ENCODE assay signal across 16 cellular contexts in the genomic region with DNA sequence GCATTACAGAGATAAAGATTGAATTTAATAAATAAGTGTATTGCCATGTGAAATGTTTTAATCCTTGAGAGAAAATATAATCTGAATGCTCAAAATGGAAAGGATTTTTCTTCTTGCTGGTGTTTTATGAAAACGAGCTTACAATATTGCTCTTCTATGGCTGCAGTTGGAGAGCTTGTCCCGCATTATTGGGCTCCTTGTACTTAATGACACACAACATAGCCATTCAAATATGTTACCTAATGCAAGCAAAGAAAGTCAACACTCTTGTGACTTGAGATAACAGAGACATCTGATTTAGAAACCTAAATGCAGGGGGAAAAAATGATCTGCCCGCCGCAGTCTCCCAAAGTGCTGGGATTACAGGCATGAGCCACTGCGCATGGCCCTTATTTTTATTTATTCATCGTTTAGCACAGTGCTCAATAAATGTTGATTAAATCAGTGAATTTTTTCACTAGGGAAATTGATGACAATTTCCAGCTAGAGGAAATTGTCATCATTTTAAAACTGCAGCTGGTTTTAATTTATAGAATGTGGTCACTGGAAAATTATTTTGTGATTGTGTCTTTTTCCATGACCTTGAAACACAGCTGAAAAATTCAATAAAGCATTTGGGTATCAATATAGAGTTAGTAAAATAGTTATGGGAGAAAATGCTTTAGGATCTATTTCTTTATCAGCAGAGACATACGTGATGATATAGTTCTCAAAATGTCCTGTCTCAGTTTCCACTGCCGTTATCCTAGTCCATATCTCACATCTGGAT. TPM values are rescaled to one million over a fixed set of nuclear protein-coding genes. Genes with fewer than 3 reads are reported as not detected.
DNase-seq lines count a peak whose midpoint lies in the region; ATAC-seq and TF ChIP-seq lines count a peak whose summit lies in the region.
"Had no signal": no experiment of that assay in that cellular context is flagged by ENCODE, and none has a peak within 500 bp of the region (broad histone marks: within the 10 kb centered on the region; RNA-seq: fewer than 3 reads in every experiment).

No MANE protein-coding gene starts in this region.

- TF ChIP-seq POLR2A in gastroesophageal sphincter (IDR thresholded peaks at IDR 0.05) (no peak), Peyer's patch (IDR thresholded peaks at IDR 0.05) (no peak)

- H3K36me3 ChIP-seq in GM23248 (ENCODE audit: low read depth) (no peaks in the 10 kb centered on the region), SK-N-MC (ENCODE audit: insufficient read depth, low read length) (peaks cover 4% of the 10 kb centered on the region), gastroesophageal sphincter (no peaks in the 10 kb centered on the region), smooth muscle cell (ENCODE audit: low read depth) (no peaks in the 10 kb centered on the region), Peyer's patch (no peaks in the 10 kb centered on the region)

- H3K79me2 ChIP-seq in GM23248 (ENCODE audit: insufficient read depth) (peaks cover 22% of the 10 kb centered on the region), smooth muscle cell (ENCODE audit: low read depth) (peaks cover 23% of the 10 kb centered on the region)

- H3F3A ChIP-seq in GM23248 (ENCODE audit: insufficient read depth) (peaks cover 28% of the 10 kb centered on the region; the same call in 1 of the 2 replicates), smooth muscle cell (ENCODE audit: low read depth) (peaks cover 8% of the 10 kb centered on the region)

- H4K20me1 ChIP-seq in GM23248 (ENCODE audit: insufficient read depth): no peaks in the 10 kb centered on the region
- peaks cover 18% of the 10 kb centered on the region for H4K20me1 ChIP-seq in smooth muscle cell (ENCODE audit: low read depth)

- H3K9me3 ChIP-seq in GM23248 (ENCODE audit: low read depth) (no peaks in the 10 kb centered on the region), SK-N-MC (ENCODE audit: low read depth, low read length) (no peaks in the 10 kb centered on the region), gastroesophageal sphincter (no peaks in the 10 kb centered on the region), smooth muscle cell (replicated peaks; ENCODE audit: low read depth) (no peaks in the 10 kb centered on the region), Peyer's patch (no peaks in the 10 kb centered on the region)

- intact Hi-C loops in posterior cingulate gyrus (cut with DNase I): no loop called here

- WGBS in GM23248 (ENCODE audit: low coverage in 1 of 2, low lambda C conversion rate in 2 of 2, missing lambda C conversion rate in 2 of 2), 2 experiments: 43 to 49% methylated on average over 8 of the region's 8 CpGs
- 74 to 85% methylated on average over 8 of the region's 8 CpGs for WGBS in gastroesophageal sphincter (ENCODE audit: low coverage in 1 of 2), 2 donors
- WGBS in smooth muscle cell (ENCODE audit: low lambda C conversion rate): 38% methylated on average over 8 of the region's 8 CpGs

- H3K27ac ChIP-seq in GM23248 (peak overlapping the region; percentile 77), SK-N-MC (peak overlapping the region; percentile 82), gastroesophageal sphincter (peak overlapping the region; percentile 52 to 95 (median 93)), smooth muscle cell (ENCODE audit: low read depth) (peak overlapping the region; percentile 81), Peyer's patch (peak overlapping the region in 1 of 4 donors; percentile 93)

- in situ Hi-C loops in GM23248 (cut with MboI): no loop called here

- H3K27me3 ChIP-seq in GM23248 (replicated peaks; ENCODE audit: insufficient read depth): no peaks in the 10 kb centered on the region
- no peaks in the 10 kb centered on the region for H3K27me3 ChIP-seq in gastroesophageal sphincter
- H3K27me3 ChIP-seq in smooth muscle cell (ENCODE audit: low read depth): no peaks in the 10 kb centered on the region
- no peaks in the 10 kb centered on the region for H3K27me3 ChIP-seq in Peyer's patch

- peak overlapping the region; percentile 90 for H3K9ac ChIP-seq in GM23248
- peak overlapping the region; percentile 64 for H3K9ac ChIP-seq in SK-N-MC (ENCODE audit: insufficient read length)
- H3K9ac ChIP-seq in smooth muscle cell (ENCODE audit: low read depth): no peak overlapping the region

- H3K4me1 ChIP-seq in GM23248 (ENCODE audit: insufficient read depth): peaks cover 20% of the 10 kb centered on the region
- peaks cover 0 to 36% (median under 1%) of the 10 kb centered on the region in 3 donors for H3K4me1 ChIP-seq in gastroesophageal sphincter
- peaks cover 14% of the 10 kb centered on the region for H3K4me1 ChIP-seq in smooth muscle cell (ENCODE audit: low read depth)
- peaks cover 0 to 8% (median 0%) of the 10 kb centered on the region in 4 donors for H3K4me1 ChIP-seq in Peyer's patch

- H2AFZ ChIP-seq in GM23248 (peak overlapping the region; percentile 93), smooth muscle cell (ENCODE audit: low read depth) (peak overlapping the region; percentile 73)

- ATAC-seq in gastroesophageal sphincter: no peak
- ATAC-seq in GM19035 (IDR thresholded peaks at IDR 0.05; ENCODE audit: unreplicated experiment): no peak
- ATAC-seq in GM18867 (IDR thresholded peaks at IDR 0.05; ENCODE audit: unreplicated experiment): no peak
- ATAC-seq: stimulated activated effector memory CD8-positive, alpha-beta T cell treated with anti-CD3 and anti-CD28 coated beads, Interleukin-12 subunit alpha, Interleukin-12 subunit beta, amount 100 ng/mL, for 72 hours had no signal

- TF ChIP-seq CTCF in gastroesophageal sphincter (IDR thresholded peaks at IDR 0.05): no peak
- no peak for TF ChIP-seq CTCF in smooth muscle cell (IDR thresholded peaks at IDR 0.05; ENCODE audit: borderline replicate concordance, insufficient read depth, poor library complexity, severe bottlenecking)
- TF ChIP-seq CTCF in Peyer's patch (IDR thresholded peaks at IDR 0.05): no peak

- TF ChIP-seq EP300 in gastroesophageal sphincter (IDR thresholded peaks at IDR 0.05): no peak

- H3K4me3 ChIP-seq in GM23248 (peak overlapping the region; percentile 85), SK-N-MC (peak overlapping the region; percentile 67), gastroesophageal sphincter (peak overlapping the region in 1 of 2 donors; percentile 93), smooth muscle cell (peak overlapping the region; percentile 68), Peyer's patch (peak overlapping the region in 1 of 4 donors; percentile 98)

- no peaks in the 10 kb centered on the region for H3K9me2 ChIP-seq in GM23248 (ENCODE audit: insufficient read depth)

- H3K4me2 ChIP-seq in GM23248 (ENCODE audit: unreplicated experiment) (peak overlapping the region; percentile 83), smooth muscle cell (peak overlapping the region; percentile 95)

- DNase-seq in GM23248 (peak; percentile 40), SK-N-MC (ENCODE audit: low read depth, low spot score) (no peak), smooth muscle cell (lab: John Stamatoyannopoulos, UW; ENCODE audit: unreplicated experiment) (no peak), Peyer's patch (no peak), posterior cingulate gyrus (no peak)
- DNase-seq: activated CD4-positive, alpha-beta T cell treated with anti-CD3 and anti-CD28 coated beads, Interleukin-2, amount 50 U/mL, for 1 hour; DMS53; effector memory CD4-positive, alpha-beta T cell; immature natural killer cell; NCI-H1105; NK-92 treated with Interleukin-12 subunit alpha and Interleukin-12 subunit beta, amount 100 ng/mL, for 24 hours; SIG-M5 had no signal

RNA-seq across cellular contexts. Expression of a gene that starts 2.4 kb away (rescaled TPM):
- total RNA-seq in GM23248 (2014; rRNA removed; shearing (Covaris generic)): 52.9 and 74.0 TPM in 2 replicates
- polyA plus RNA-seq in GM23248 (2016; fragmentation: Nextera tagmentation; extraction: Ambion mirVana) (16.7 and 19.7 TPM in 2 replicates), smooth muscle cell (18.5 and 18.8 TPM in 2 replicates)
- total RNA-seq in gastroesophageal sphincter (10 to 100 TPM; 29.3 to 40.3 (median 38.3) TPM), smooth muscle cell (62.0 and 73.4 TPM in 2 replicates), Peyer's patch (10 to 100 TPM in 3 of 4 donors, 1 to 10 TPM in 1; 9.5 to 80.0 (median 20.3) TPM)

RNA-seq across cellular contexts. Expression of a gene that starts 17.4 kb away (rescaled TPM):
- total RNA-seq in GM23248 (2014; rRNA removed; shearing (Covaris generic)): 37.4 and 37.5 TPM in 2 replicates
- polyA plus RNA-seq in GM23248 (2016; fragmentation: Nextera tagmentation; extraction: Ambion mirVana) (48.5 and 51.4 TPM in 2 replicates), smooth muscle cell (0.27 and 2.0 TPM in 2 replicates)
- total RNA-seq in gastroesophageal sphincter (1 to 10 TPM; 1.5 to 5.2 (median 2.6) TPM), smooth muscle cell (0.54 and 0.58 TPM in 2 replicates), Peyer's patch (1 to 10 TPM in 1 of 4 donors, under 1 TPM in 2, not detected in 1; 0.66 to 1.6 (median 0.88) TPM)
